ENCODE assay signal across 1 cellular context in the genomic region with DNA sequence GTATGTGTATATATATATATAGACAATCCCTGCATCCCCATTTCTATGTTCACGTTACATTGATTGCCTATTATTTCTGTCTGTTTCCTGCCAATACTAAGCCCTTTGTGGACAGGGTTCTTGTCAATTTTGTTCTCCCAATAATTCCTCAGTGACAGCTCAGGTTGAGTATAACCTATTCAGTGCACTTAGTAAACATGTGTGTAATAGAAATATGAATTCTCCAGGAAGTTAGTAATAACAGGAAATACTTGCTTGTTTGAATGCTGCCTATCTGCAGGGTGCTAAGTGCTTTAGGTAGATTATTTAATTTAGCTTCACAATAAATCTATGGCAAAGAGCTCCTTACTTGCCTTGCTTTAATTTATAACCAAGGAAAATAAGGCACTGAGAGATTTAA.
TF ChIP-seq lines count a peak whose summit lies in the region.

No MANE protein-coding gene starts in this region.

TF ChIP-seq in GM23338, 12 proteins besides CTCF, POLR2A, EP300 and RAD21 (continued from another document):
- TF ChIP-seq, protein P1, sequence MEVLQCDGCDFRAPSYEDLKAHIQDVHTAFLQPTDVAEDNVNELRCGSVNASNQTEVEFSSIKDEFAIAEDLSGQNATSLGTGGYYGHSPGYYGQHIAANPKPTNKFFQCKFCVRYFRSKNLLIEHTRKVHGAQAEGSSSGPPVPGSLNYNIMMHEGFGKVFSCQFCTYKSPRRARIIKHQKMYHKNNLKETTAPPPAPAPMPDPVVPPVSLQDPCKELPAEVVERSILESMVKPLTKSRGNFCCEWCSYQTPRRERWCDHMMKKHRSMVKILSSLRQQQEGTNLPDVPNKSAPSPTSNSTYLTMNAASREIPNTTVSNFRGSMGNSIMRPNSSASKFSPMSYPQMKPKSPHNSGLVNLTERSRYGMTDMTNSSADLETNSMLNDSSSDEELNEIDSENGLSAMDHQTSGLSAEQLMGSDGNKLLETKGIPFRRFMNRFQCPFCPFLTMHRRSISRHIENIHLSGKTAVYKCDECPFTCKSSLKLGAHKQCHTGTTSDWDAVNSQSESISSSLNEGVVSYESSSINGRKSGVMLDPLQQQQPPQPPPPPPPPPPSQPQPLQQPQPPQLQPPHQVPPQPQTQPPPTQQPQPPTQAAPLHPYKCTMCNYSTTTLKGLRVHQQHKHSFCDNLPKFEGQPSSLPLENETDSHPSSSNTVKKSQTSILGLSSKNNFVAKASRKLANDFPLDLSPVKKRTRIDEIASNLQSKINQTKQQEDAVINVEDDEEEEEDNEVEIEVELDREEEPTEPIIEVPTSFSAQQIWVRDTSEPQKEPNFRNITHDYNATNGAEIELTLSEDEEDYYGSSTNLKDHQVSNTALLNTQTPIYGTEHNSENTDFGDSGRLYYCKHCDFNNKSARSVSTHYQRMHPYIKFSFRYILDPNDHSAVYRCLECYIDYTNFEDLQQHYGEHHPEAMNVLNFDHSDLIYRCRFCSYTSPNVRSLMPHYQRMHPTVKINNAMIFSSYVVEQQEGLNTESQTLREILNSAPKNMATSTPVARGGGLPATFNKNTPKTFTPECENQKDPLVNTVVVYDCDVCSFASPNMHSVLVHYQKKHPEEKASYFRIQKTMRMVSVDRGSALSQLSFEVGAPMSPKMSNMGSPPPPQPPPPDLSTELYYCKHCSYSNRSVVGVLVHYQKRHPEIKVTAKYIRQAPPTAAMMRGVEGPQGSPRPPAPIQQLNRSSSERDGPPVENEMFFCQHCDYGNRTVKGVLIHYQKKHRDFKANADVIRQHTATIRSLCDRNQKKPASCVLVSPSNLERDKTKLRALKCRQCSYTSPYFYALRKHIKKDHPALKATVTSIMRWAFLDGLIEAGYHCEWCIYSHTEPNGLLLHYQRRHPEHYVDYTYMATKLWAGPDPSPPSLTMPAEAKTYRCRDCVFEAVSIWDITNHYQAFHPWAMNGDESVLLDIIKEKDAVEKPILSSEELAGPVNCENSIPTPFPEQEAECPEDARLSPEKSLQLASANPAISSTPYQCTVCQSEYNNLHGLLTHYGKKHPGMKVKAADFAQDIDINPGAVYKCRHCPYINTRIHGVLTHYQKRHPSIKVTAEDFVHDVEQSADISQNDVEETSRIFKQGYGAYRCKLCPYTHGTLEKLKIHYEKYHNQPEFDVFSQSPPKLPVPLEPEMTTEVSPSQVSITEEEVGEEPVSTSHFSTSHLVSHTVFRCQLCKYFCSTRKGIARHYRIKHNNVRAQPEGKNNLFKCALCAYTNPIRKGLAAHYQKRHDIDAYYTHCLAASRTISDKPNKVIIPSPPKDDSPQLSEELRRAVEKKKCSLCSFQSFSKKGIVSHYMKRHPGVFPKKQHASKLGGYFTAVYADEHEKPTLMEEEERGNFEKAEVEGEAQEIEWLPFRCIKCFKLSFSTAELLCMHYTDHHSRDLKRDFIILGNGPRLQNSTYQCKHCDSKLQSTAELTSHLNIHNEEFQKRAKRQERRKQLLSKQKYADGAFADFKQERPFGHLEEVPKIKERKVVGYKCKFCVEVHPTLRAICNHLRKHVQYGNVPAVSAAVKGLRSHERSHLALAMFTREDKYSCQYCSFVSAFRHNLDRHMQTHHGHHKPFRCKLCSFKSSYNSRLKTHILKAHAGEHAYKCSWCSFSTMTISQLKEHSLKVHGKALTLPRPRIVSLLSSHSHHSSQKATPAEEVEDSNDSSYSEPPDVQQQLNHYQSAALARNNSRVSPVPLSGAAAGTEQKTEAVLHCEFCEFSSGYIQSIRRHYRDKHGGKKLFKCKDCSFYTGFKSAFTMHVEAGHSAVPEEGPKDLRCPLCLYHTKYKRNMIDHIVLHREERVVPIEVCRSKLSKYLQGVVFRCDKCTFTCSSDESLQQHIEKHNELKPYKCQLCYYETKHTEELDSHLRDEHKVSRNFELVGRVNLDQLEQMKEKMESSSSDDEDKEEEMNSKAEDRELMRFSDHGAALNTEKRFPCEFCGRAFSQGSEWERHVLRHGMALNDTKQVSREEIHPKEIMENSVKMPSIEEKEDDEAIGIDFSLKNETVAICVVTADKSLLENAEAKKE (CRISPR knock-in tag; IDR thresholded peaks at IDR 0.05), result no peak
- TF ChIP-seq ZNF331 (CRISPR knock-in tag; IDR thresholded peaks at IDR 0.05; ENCODE audit: low read depth) (no peak), CREB1 (CRISPR knock-in tag; IDR thresholded peaks at IDR 0.05; ENCODE audit: low read depth) (no peak), NANOG (IDR thresholded peaks at IDR 0.05; ENCODE audit: borderline replicate concordance) (no peak), JUNB (IDR thresholded peaks at IDR 0.05; ENCODE audit: unreplicated experiment) (no peak), EZH2phosphoT487 (IDR thresholded peaks at IDR 0.05; ENCODE audit: unreplicated experiment) (no peak)
